26 cellular contexts compared by ENCODE assay signal in the genomic region with DNA sequence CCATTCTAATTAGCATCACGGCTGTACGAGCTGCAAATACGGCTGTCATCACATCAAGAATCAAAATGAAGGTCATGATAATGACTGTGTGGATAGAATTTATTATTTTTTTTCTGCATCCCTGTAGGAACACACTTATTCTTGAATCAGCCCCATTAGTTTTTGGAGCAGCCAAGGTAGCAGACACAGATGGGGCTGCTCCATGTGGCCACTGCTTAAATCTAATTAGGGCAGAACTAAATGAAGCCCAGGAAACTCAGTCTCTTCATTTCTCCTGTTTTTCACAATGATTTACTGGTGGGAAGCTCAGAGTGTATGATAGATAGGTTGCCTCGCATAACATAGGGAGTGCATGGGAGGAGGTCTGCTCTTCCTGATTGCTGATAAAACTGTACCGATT.
"Had no signal": no experiment of that assay in that cellular context is flagged by ENCODE, and none has a peak within 500 bp of the region (broad histone marks: within the 10 kb centered on the region; RNA-seq: fewer than 3 reads in every experiment).

No MANE protein-coding gene starts in this region.

- H3K9me3 ChIP-seq: esophagus muscularis mucosa, gastrocnemius medialis, heart left ventricle had no signal

- H3K27ac ChIP-seq: coronary artery, dorsolateral prefrontal cortex, esophagus muscularis mucosa, foreskin keratinocyte, gastrocnemius medialis, heart left ventricle had no signal

- H3K36me3 ChIP-seq: esophagus muscularis mucosa, gastrocnemius medialis, heart left ventricle had no signal

- DNase-seq: activated CD4-positive, alpha-beta memory T cell treated with anti-CD3 and anti-CD28 coated beads for 36 hours; activated CD4-positive, alpha-beta T cell treated with anti-CD3 and anti-CD28 coated beads for 36 hours; activated CD4-positive, alpha-beta T cell treated with anti-CD3 and anti-CD28 coated beads, Interleukin-2, amount 10 ng/mL, durations not matched to agents 24 days and 14 days; activated CD4-positive, CD25-positive, alpha-beta regulatory T cell; activated CD4-positive, CD25-positive, alpha-beta regulatory T cell treated with anti-CD3 and anti-CD28 coated beads, Interleukin-2, amount 50 U/mL, for 72 hours; activated CD8-positive, alpha-beta memory T cell treated with anti-CD3 and anti-CD28 coated beads, Interleukin-2, amount 10 ng/mL, durations not matched to agents 7 days and 5 days; activated CD8-positive, alpha-beta memory T cell treated with anti-CD3 and anti-CD28 coated beads, Interleukin-2, amount 50 U/mL, for 4 hours; activated CD8-positive, alpha-beta T cell treated with anti-CD3 and anti-CD28 coated beads, Interleukin-2, amount 10 ng/mL, durations not matched to agents 7 days and 5 days; activated gamma-delta T cell; activated naive CD4-positive, alpha-beta T cell; activated naive CD4-positive, alpha-beta T cell treated with anti-CD3 and anti-CD28 coated beads, Interleukin-2, amount 50 U/mL, for 16 hours; activated T-cell treated with anti-CD3 and anti-CD28 coated beads, Interleukin-2, amount 50 U/mL, for 1 hour; activated T-cell treated with anti-CD3 and anti-CD28 coated beads, Interleukin-2, amount 50 U/mL, for 48 hours; amniotic stem cell; anterior cingulate cortex; cerebellar nuclear complex; effector memory CD8-positive, alpha-beta T cell; erythroblast; foreskin keratinocyte; gastrocnemius medialis; glutamatergic neuron; heart left ventricle; T-helper 2 cell had no signal

- H3K4me3 ChIP-seq: coronary artery, dorsolateral prefrontal cortex, esophagus muscularis mucosa, gastrocnemius medialis, heart left ventricle had no signal

- H3K27me3 ChIP-seq: dorsolateral prefrontal cortex, esophagus muscularis mucosa, gastrocnemius medialis, heart left ventricle had no signal
